In genomic region chr1:154327466-154328317, GRCh38 we compare ENCODE assay signal across 9 cellular contexts. TPM values are rescaled to one million over a fixed set of nuclear protein-coding genes. Genes with fewer than 3 reads are reported as not detected.
A peak's percentile ranks its signal among the peaks of the same experiment; 100 is the strongest.
DNase-seq lines count a peak whose midpoint lies in the region; ATAC-seq, FAIRE-seq and TF ChIP-seq lines count a peak whose summit lies in the region.
"Had no signal": no experiment of that assay in that cellular context is flagged by ENCODE, and none has a peak within 500 bp of the region (broad histone marks: within the 10 kb centered on the region; RNA-seq: fewer than 3 reads in every experiment).

No MANE protein-coding gene starts in this region.

- H4K20me1 ChIP-seq in PC-3 (ENCODE audit: low read length) (no peaks in the 10 kb centered on the region), H1 (replicated peaks in 1 of 2; ENCODE audit: control insufficient read depth in 1 of 2, insufficient read depth in 2 of 2, low read length in 2 of 2) (peaks cover 5 to 11% of the 10 kb centered on the region in 2 experiments)

- H3K4me3 ChIP-seq in PC-3 (ENCODE audit: low read length) (peak overlapping the region; percentile 59), H1 (ENCODE audit: extremely low read depth in 1 of 4, insufficient read depth in 2 of 4, low read depth in 3 of 4, low read length in 4 of 4) (peak overlapping the region; percentile 27 to 63 (median 52)), pancreas (peak overlapping the region in 3 of 4 donors; percentile 14 to 49 (median 45))

- no peaks in the 10 kb centered on the region for H3K27me3 Mint-ChIP-seq in activated T-cell treated with anti-CD3 and anti-CD28 coated beads, Interleukin-2, amount 50 U/mL, for 24 hours

- H2BK20ac ChIP-seq in H1 (ENCODE audit: low read length), result no peak overlapping the region

- H3K18ac ChIP-seq in H1 (ENCODE audit: extremely low read depth, low read length), result peak overlapping the region; percentile 60

- no peaks in the 10 kb centered on the region for H3K9me3 Mint-ChIP-seq in activated T-cell treated with anti-CD3 and anti-CD28 coated beads, Interleukin-2, amount 50 U/mL, for 24 hours

- no peaks in the 10 kb centered on the region for H3K79me2 ChIP-seq in PC-3 (ENCODE audit: low read length)
- peaks cover 0 to 18% of the 10 kb centered on the region in 2 experiments; a peak in 2 of 4 replicates for H3K79me2 ChIP-seq in H1 (ENCODE audit: control insufficient read depth in 1 of 2, insufficient read depth in 2 of 2, low read length in 2 of 2)

- H3K4me1 ChIP-seq in PC-3 (ENCODE audit: insufficient read depth, low read length) (peaks cover 25% of the 10 kb centered on the region), H1 (replicated peaks in 1 of 4; ENCODE audit: control insufficient read depth in 3 of 4, insufficient read depth in 4 of 4, low read length in 3 of 4) (peaks cover 23 to 25% (median 24%) of the 10 kb centered on the region in 4 experiments), pancreas (peaks cover 0 to 16% (median 4%) of the 10 kb centered on the region in 3 donors)

- H3K4me3 Mint-ChIP-seq in activated T-cell treated with anti-CD3 and anti-CD28 coated beads, Interleukin-2, amount 50 U/mL, for 24 hours, result peak overlapping the region; percentile 78

- TF ChIP-seq RAD21 in H1 (IDR thresholded peaks at IDR 0.05 in 1 of 2, conservative IDR thresholded peaks at IDR 0.05 in 1 of 2; ENCODE audit: low read depth in 2 of 2, low read length in 2 of 2), result no peak

- WGBS in H1 (ENCODE audit: extremely low coverage in 1 of 2, insufficient coverage in 1 of 2, insufficient read length in 1 of 2, insufficient replicate concordance in 2 of 2, low coverage in 1 of 2, low lambda C conversion rate in 2 of 2, missing lambda C conversion rate in 1 of 2), 2 experiments, result 56% methylated on average over 5 of the region's 5 CpGs; no CpG with 5 or more reads in 1 of the 2 experiments
- WGBS in pancreas, 2 donors, result 29 to 34% methylated on average over 5 of the region's 5 CpGs

- FAIRE-seq in H1 (lab: Jason Lieb, UNC) (no peak), pancreas (lab: Jason Lieb, UNC) (no peak)

- no peak for DNase-seq in activated T-cell treated with anti-CD3 and anti-CD28 coated beads, Interleukin-2, amount 50 U/mL, for 24 hours
- DNase-seq in activated T-cell treated with anti-CD3 and anti-CD28 coated beads for 4 hours (no peak), PC-3 (no peak), H1 (ENCODE audit: low read depth in 1 of 2, low spot score in 2 of 2) (no peak), pancreas (no peak), NCI-H524 treated with DMSO at 0.1 percent for 48 hours (lab: John Stamatoyannopoulos, UW) (no peak)

- H3K36me3 ChIP-seq in PC-3 (ENCODE audit: low read depth, low read length) (0 out of 2 replicates have a peak, but pooled peaks cover 4% of the 10 kb centered on the region), H1 (ENCODE audit: control insufficient read depth in 2 of 4, insufficient read depth in 4 of 4, low read length in 3 of 4) (peaks cover 6 to 21% (median 14%) of the 10 kb centered on the region in 4 experiments; a peak in 7 of 8 replicates), pancreas (no peaks in the 10 kb centered on the region)

- H3K9me3 ChIP-seq in PC-3 (ENCODE audit: low read length) (no peaks in the 10 kb centered on the region), H1 (ENCODE audit: insufficient read depth in 2 of 2, low read depth in 1 of 2, low read length in 1 of 2) (no peaks in the 10 kb centered on the region), pancreas (no peaks in the 10 kb centered on the region)

- H3K56ac ChIP-seq in H1 (replicated peaks; ENCODE audit: insufficient read length, low read depth, low read length), result no peak overlapping the region

- peaks cover 46% of the 10 kb centered on the region for H3K36me3 Mint-ChIP-seq in activated T-cell treated with anti-CD3 and anti-CD28 coated beads, Interleukin-2, amount 50 U/mL, for 24 hours (ENCODE audit: low read depth)

- H2AFZ ChIP-seq in PC-3 (ENCODE audit: low read length) (peak overlapping the region; percentile 39), H1 (ENCODE audit: low read length) (no peak overlapping the region)

- H3K14ac ChIP-seq in H1 (ENCODE audit: insufficient read length), result no peak overlapping the region

- POLR2A ChIA-PET in PC-3 (lab: Charles Lee; ENCODE audit: unreplicated experiment) (interaction anchor here (0.5 kb wide), 1 partner anchor 650 kb away, joined by 10 read pairs; no protein-coding TSS in a partner anchor), H1 (lab: Charles Lee; ENCODE audit: partially characterized antibody) (interaction anchor here (0.8 to 1.8 kb wide), 6 partner anchors 21 to 147 kb away, joined by 3 to 7 read pairs (median 3); no protein-coding TSS in a partner anchor)

- H3K9ac ChIP-seq in PC-3 (ENCODE audit: low read length), result no peak overlapping the region
- peak overlapping the region in 2 of 4 experiments; percentile 20 to 32; a peak in 2 of 7 replicates for H3K9ac ChIP-seq in H1 (replicated peaks in 1 of 4; ENCODE audit: extremely low read depth in 1 of 4, low read depth in 3 of 4, low read length in 3 of 4)

- intact Hi-C loops in PC-3 (cut with micrococcal nuclease), result loop anchor here (5.0 kb wide), 1 partner anchor 150 kb away; no protein-coding TSS in a partner anchor
- intact Hi-C loops in pancreas (cut with DNase I), result no loop called here

- TSS peak; percentile 58 for BruUV-seq in PC-3 (replicated peaks; lab: Mats Ljungman, UMichigan)

- no peak overlapping the region for H2BK120ac ChIP-seq in H1 (replicated peaks; ENCODE audit: low read depth, low read length)

- no peak overlapping the region for H2BK15ac ChIP-seq in H1 (ENCODE audit: low read length)

- peak overlapping the region; percentile 81 for H3K4me2 ChIP-seq in PC-3 (ENCODE audit: low read length)
- H3K4me2 ChIP-seq in H1 (ENCODE audit: insufficient read depth in 1 of 2, low read depth in 2 of 2, low read length in 2 of 2), result peak overlapping the region; percentile 86 to 88

- no peak overlapping the region for H3K23ac ChIP-seq in H1 (ENCODE audit: insufficient read length)

- CTCF ChIA-PET in PC-3 (lab: Charles Lee) (interaction anchor here (0.6 to 1.9 kb wide), 3 partner anchors 7 to 544 kb away, joined by 3 to 18 read pairs (median 4); no protein-coding TSS in a partner anchor), H1 (lab: Charles Lee; ENCODE audit: partially characterized antibody) (interaction anchor here (0.9 to 21.7 kb wide), 13 partner anchors 13 to 219 kb away, joined by 3 to 507 read pairs (median 4); partner anchors contain the start of gene HAX1)

- ATAC-seq in PC-3 (no peak), pancreas (no peak), GM21381 (IDR thresholded peaks at IDR 0.05; ENCODE audit: unreplicated experiment) (no peak), HG03354 (IDR thresholded peaks at IDR 0.05; ENCODE audit: poor library complexity, severe bottlenecking, unreplicated experiment) (no peak)

- H2AK5ac ChIP-seq in H1 (ENCODE audit: low read depth, low read length), result peak overlapping the region; percentile 87; the same call in 1 of the 2 replicates

- peaks cover 10% of the 10 kb centered on the region; the same call in 1 of the 2 replicates for H3K79me1 ChIP-seq in H1 (ENCODE audit: low read depth, low read length)

- peaks cover 22% of the 10 kb centered on the region for H3K23me2 ChIP-seq in H1 (ENCODE audit: low read depth, low read length)

- H4K91ac ChIP-seq in H1 (replicated peaks; ENCODE audit: insufficient read length, low read length), result no peak overlapping the region

- peak overlapping the region; percentile 58; the same call in 1 of the 2 replicates for H4K8ac ChIP-seq in H1 (ENCODE audit: extremely low read depth, insufficient read depth, low read length)

- no peaks in the 10 kb centered on the region for H3K9me2 ChIP-seq in PC-3 (replicated peaks; ENCODE audit: low read length)

- peak overlapping the region; percentile 66; the same call in 1 of the 2 replicates for H2BK5ac ChIP-seq in H1 (ENCODE audit: low read depth, low read length)

- H4K5ac ChIP-seq in H1 (ENCODE audit: insufficient read length, low read depth, low read length), result no peak overlapping the region

- H2BK12ac ChIP-seq in H1 (ENCODE audit: low read depth, low read length), result peak overlapping the region; percentile 27; the same call in 1 of the 2 replicates

- peaks cover 4% of the 10 kb centered on the region for H3F3A ChIP-seq in PC-3 (ENCODE audit: low read length, unreplicated experiment)

- H3K27ac ChIP-seq in PC-3 (ENCODE audit: low read length) (no peak overlapping the region), H1 (ENCODE audit: low read depth, low read length) (no peak overlapping the region), pancreas (peak overlapping the region in 1 of 4 donors; percentile 36)

- no peak overlapping the region for H3K4ac ChIP-seq in H1 (replicated peaks; ENCODE audit: insufficient read length, low read depth, low read length)

- TF ChIP-seq EP300 in H1 (IDR thresholded peaks at IDR 0.05; ENCODE audit: borderline replicate concordance in 1 of 2, low read depth in 2 of 2, low read length in 2 of 2), result no peak

- TF ChIP-seq CTCF in PC-3 (conservative IDR thresholded peaks at IDR 0.05; ENCODE audit: low read depth, low read length) (no peak), H1 (IDR thresholded peaks at IDR 0.05; ENCODE audit: control extremely low read depth in 1 of 3, insufficient read depth in 1 of 3, low read depth in 1 of 3, low read length in 3 of 3) (no peak), pancreas (IDR thresholded peaks at IDR 0.05) (no peak)

- 0 out of 3 replicates have a peak, but pooled peaks of 1 of the 2 experiments have one; percentile 8 for TF ChIP-seq POLR2A in H1 (IDR thresholded peaks at IDR 0.05; ENCODE audit: control extremely low read depth in 1 of 2, low read depth in 2 of 2, low read length in 2 of 2)

- H3K4me1 Mint-ChIP-seq in activated T-cell treated with anti-CD3 and anti-CD28 coated beads, Interleukin-2, amount 50 U/mL, for 24 hours (ENCODE audit: low read depth), result peaks cover 65% of the 10 kb centered on the region

- peaks cover 7% of the 10 kb centered on the region; the same call in 1 of the 2 replicates for H3K27me3 ChIP-seq in PC-3 (ENCODE audit: low read length)
- no peaks in the 10 kb centered on the region for H3K27me3 ChIP-seq in H1 (replicated peaks in 1 of 4; ENCODE audit: control insufficient read depth in 3 of 4, extremely low read depth in 1 of 4, insufficient read depth in 3 of 4, low read length in 3 of 4)
- no peaks in the 10 kb centered on the region for H3K27me3 ChIP-seq in pancreas

- H3K27ac Mint-ChIP-seq in activated T-cell treated with anti-CD3 and anti-CD28 coated beads, Interleukin-2, amount 50 U/mL, for 24 hours, result peak overlapping the region; percentile 84

RNA-seq across cellular contexts. Expression of gene ATP8B2, which starts 2.4 kb away (rescaled TPM):
- total RNA-seq in PC-3 (2014; rRNA removed) (25.7 and 36.3 TPM in 2 replicates), pancreas (10 to 100 TPM in 1 of 6 donors, 1 to 10 TPM in 5; 3.7 to 14.4 (median 6.1) TPM)
- 59.3 and 61.4 TPM in 2 replicates for total RNA-seq in H1 (2021; fragmentation: NEBNext Ultra II Directional; extraction: Animal tissue kit (Norgen Biotek cat#: 25700))
- polyA plus RNA-seq in H1 (2011; rRNA removed) (70.1 and 98.5 TPM in 2 replicates), pancreas (1 to 10 TPM; 6.2 to 9.9 TPM)
- polyA plus RNA-seq in H1 (2011; cell fraction: cytosol; rRNA removed), result 47.8 TPM
- 115 TPM for polyA plus RNA-seq in H1 (2011; cell fraction: nucleus; rRNA removed)
- polyA plus RNA-seq in H1 (2012, experiment 1 of 2), result 27.5 to 39.2 TPM (median 34.5 TPM) in 4 replicates
- polyA plus RNA-seq in H1 (2012, experiment 2 of 2), result 20.8 TPM
- 34.7 TPM for polyA plus RNA-seq in H1 (2013, experiment 1 of 2)
- 38.4 TPM for polyA plus RNA-seq in H1 (2013, experiment 2 of 2)
- 58.6 and 67.6 TPM in 2 replicates for polyA minus RNA-seq in H1 (2011; rRNA and poly(A)+ RNA removed)
- 31.1 TPM for polyA minus RNA-seq in H1 (2011; cell fraction: cytosol; rRNA and poly(A)+ RNA removed)
- polyA minus RNA-seq in H1 (2011; cell fraction: nucleus; rRNA and poly(A)+ RNA removed), result 46.9 TPM

RNA-seq across cellular contexts. Expression of gene AQP10, which starts 6.8 kb away (rescaled TPM):
- total RNA-seq in PC-3 (2014; rRNA removed) (not detected in 2 replicates), pancreas (under 1 TPM in 1 of 6 donors, not detected in 5; 0.09 TPM)
- total RNA-seq in H1 (2021; fragmentation: NEBNext Ultra II Directional; extraction: Animal tissue kit (Norgen Biotek cat#: 25700)), result not detected in 2 replicates
- polyA plus RNA-seq in H1 (2011; rRNA removed) (not detected in 2 replicates), pancreas (under 1 TPM in 1 of 2 donors, not detected in 1; 0.07 TPM)
- polyA plus RNA-seq in H1 (2011; cell fraction: cytosol; rRNA removed), result not detected
- polyA plus RNA-seq in H1 (2011; cell fraction: nucleus; rRNA removed), result not detected
- not detected in 4 replicates for polyA plus RNA-seq in H1 (2012, experiment 1 of 2)
- not detected for polyA plus RNA-seq in H1 (2012, experiment 2 of 2)
- not detected for polyA plus RNA-seq in H1 (2013, experiment 1 of 2)
- not detected for polyA plus RNA-seq in H1 (2013, experiment 2 of 2)
- not detected in 2 replicates for polyA minus RNA-seq in H1 (2011; rRNA and poly(A)+ RNA removed)
- not detected for polyA minus RNA-seq in H1 (2011; cell fraction: cytosol; rRNA and poly(A)+ RNA removed)
- polyA minus RNA-seq in H1 (2011; cell fraction: nucleus; rRNA and poly(A)+ RNA removed), result not detected
- total RNA-seq: glomerular endothelial cell had no signal

RNA-seq across cellular contexts. Expression of gene HAX1, which starts 55.3 kb away (rescaled TPM):
- 230 and 281 TPM in 2 replicates for total RNA-seq in PC-3 (2014; rRNA removed)
- total RNA-seq in H1 (2021; fragmentation: NEBNext Ultra II Directional; extraction: Animal tissue kit (Norgen Biotek cat#: 25700)), result 73.7 and 82.2 TPM in 2 replicates
- polyA plus RNA-seq in H1 (2011; rRNA removed), result 111 and 115 TPM in 2 replicates
- 125 TPM for polyA plus RNA-seq in H1 (2011; cell fraction: cytosol; rRNA removed)
- polyA plus RNA-seq in H1 (2011; cell fraction: nucleus; rRNA removed), result 121 TPM
- 91.0 to 107 TPM (median 105 TPM) in 4 replicates for polyA plus RNA-seq in H1 (2012, experiment 1 of 2)
- 130 TPM for polyA plus RNA-seq in H1 (2012, experiment 2 of 2)
- polyA plus RNA-seq in H1 (2013, experiment 1 of 2), result 76.6 TPM
- 74.5 TPM for polyA plus RNA-seq in H1 (2013, experiment 2 of 2)
- polyA minus RNA-seq in H1 (2011; rRNA and poly(A)+ RNA removed), result 72.3 and 75.2 TPM in 2 replicates
- polyA minus RNA-seq in H1 (2011; cell fraction: cytosol; rRNA and poly(A)+ RNA removed), result 32.4 TPM
- polyA minus RNA-seq in H1 (2011; cell fraction: nucleus; rRNA and poly(A)+ RNA removed), result 26.4 TPM
- total RNA-seq in pancreas, result 10 to 100 TPM; 36.7 to 61.1 (median 50.0) TPM
- 10 to 100 TPM; 95.2 to 96.2 TPM for polyA plus RNA-seq in pancreas
